11 cellular contexts compared by ENCODE assay signal in genomic region chr15:60373745-60374144, GRCh38. TPM values are rescaled to one million over a fixed set of nuclear protein-coding genes. Genes with fewer than 3 reads are reported as not detected.
DNase-seq lines count a peak whose midpoint lies in the region; ATAC-seq, FAIRE-seq and TF ChIP-seq lines count a peak whose summit lies in the region.
"Had no signal": no experiment of that assay in that cellular context is flagged by ENCODE, and none has a peak within 500 bp of the region (broad histone marks: within the 10 kb centered on the region; RNA-seq: fewer than 3 reads in every experiment).

No MANE protein-coding gene starts in this region.

- H3K27me3 ChIP-seq in A673 (replicated peaks; ENCODE audit: insufficient read depth, low read depth, low read length, poor library complexity) (no peaks in the 10 kb centered on the region), PC-9 (ENCODE audit: insufficient read depth, low read depth) (no peaks in the 10 kb centered on the region), esophagus squamous epithelium (no peaks in the 10 kb centered on the region), pancreas (no peaks in the 10 kb centered on the region)

- no peak overlapping the region for H2AFZ ChIP-seq in PC-9

- H4K20me1 ChIP-seq in PC-9 (ENCODE audit: insufficient read depth): no peaks in the 10 kb centered on the region

- H3K9me3 ChIP-seq in A673 (ENCODE audit: low read depth, low read length, poor library complexity, severe bottlenecking) (no peaks in the 10 kb centered on the region), PC-9 (ENCODE audit: insufficient read depth, low read depth) (no peaks in the 10 kb centered on the region), esophagus squamous epithelium (no peaks in the 10 kb centered on the region), pancreas (no peaks in the 10 kb centered on the region)

- ATAC-seq in pancreas (no peak), HG03280 (IDR thresholded peaks at IDR 0.05; ENCODE audit: unreplicated experiment) (no peak), GM21360 (IDR thresholded peaks at IDR 0.05; ENCODE audit: unreplicated experiment) (no peak), GM19467 (IDR thresholded peaks at IDR 0.05; ENCODE audit: unreplicated experiment) (no peak), GM18907 (IDR thresholded peaks at IDR 0.05; ENCODE audit: unreplicated experiment) (no peak)

- peak overlapping the region; percentile 56 for H3K4me2 ChIP-seq in PC-9

- H3K4me3 ChIP-seq in A673 (ENCODE audit: low read depth, low read length, poor library complexity, severe bottlenecking) (no peak overlapping the region), PC-9 (no peak overlapping the region), esophagus squamous epithelium (no peak overlapping the region), pancreas (no peak overlapping the region)

- intact Hi-C loops in A673 (cut with micrococcal nuclease; ENCODE audit: unreplicated experiment) (no loop called here), PC-9 (cut with micrococcal nuclease; ENCODE audit: unreplicated experiment) (loop anchor here (1.0 to 5.0 kb wide), 4 partner anchors 20 to 1096 kb away; no protein-coding TSS in a partner anchor), esophagus squamous epithelium (cut with DNase I) (no loop called here), pancreas (cut with DNase I) (no loop called here)

- DNase-seq in A673 (ENCODE audit: low spot score) (no peak), PC-9 (no peak), esophagus squamous epithelium (lab: John Stamatoyannopoulos, UW) (no peak), pancreas (no peak)
- DNase-seq: activated T-cell treated with anti-CD3 and anti-CD28 coated beads for 4 hours; CD4-positive, CD25-positive, alpha-beta regulatory T cell; hippocampal formation had no signal

- peaks cover 48% of the 10 kb centered on the region for H3K36me3 ChIP-seq in A673 (ENCODE audit: insufficient read depth, low read length, poor library complexity, severe bottlenecking)
- no peaks in the 10 kb centered on the region for H3K36me3 ChIP-seq in PC-9 (ENCODE audit: low read depth)
- peaks cover 0 to 96% (median 28%) of the 10 kb centered on the region in 3 donors for H3K36me3 ChIP-seq in esophagus squamous epithelium
- peaks cover 0 to 16% (median 0%) of the 10 kb centered on the region in 3 donors for H3K36me3 ChIP-seq in pancreas

- H3K4me1 ChIP-seq in A673 (ENCODE audit: insufficient read depth, low read length, poor library complexity, severe bottlenecking) (peaks cover 85% of the 10 kb centered on the region), PC-9 (replicated peaks; ENCODE audit: insufficient read depth) (peaks cover 49% of the 10 kb centered on the region), esophagus squamous epithelium (peaks cover 50 to 100% (median 74%) of the 10 kb centered on the region in 3 donors), pancreas (peaks cover 5 to 23% (median 13%) of the 10 kb centered on the region in 3 donors)

- H3K9me2 ChIP-seq in PC-9 (ENCODE audit: insufficient read depth): no peaks in the 10 kb centered on the region

- H3F3A ChIP-seq in PC-9 (ENCODE audit: insufficient read depth, low read depth): peaks cover 32% of the 10 kb centered on the region

- POLR2A ChIA-PET in A673 (lab: Charles Lee; ENCODE audit: low non-redundant PET) (no interaction called here), PC-9 (lab: Charles Lee; ENCODE audit: unreplicated experiment) (interaction anchor here (0.6 kb wide), 1 partner anchor 11 kb away, joined by 15 read pairs; no protein-coding TSS in a partner anchor)

- TF ChIP-seq CTCF in A673 (conservative IDR thresholded peaks at IDR 0.05; ENCODE audit: low read depth, low read length) (no peak), PC-9 (conservative IDR thresholded peaks at IDR 0.05) (no peak), esophagus squamous epithelium (IDR thresholded peaks at IDR 0.05) (no peak), pancreas (IDR thresholded peaks at IDR 0.05) (no peak)

- peaks cover 68% of the 10 kb centered on the region for H3K79me2 ChIP-seq in PC-9 (ENCODE audit: low read depth)

- no peak for FAIRE-seq in pancreas (lab: Jason Lieb, UNC)

- CTCF ChIA-PET in A673 (lab: Charles Lee) (no interaction called here), PC-9 (lab: Charles Lee) (no interaction called here)

- H3K27ac ChIP-seq in A673 (ENCODE audit: low read depth, low read length, poor library complexity, severe bottlenecking) (peak overlapping the region; percentile 73), PC-9 (peak overlapping the region; percentile 97), esophagus squamous epithelium (peak overlapping the region; percentile 74 to 86 (median 84)), pancreas (peak overlapping the region in 3 of 4 donors; percentile 5 to 81 (median 67))

- no peak for TF ChIP-seq POLR2A in esophagus squamous epithelium (IDR thresholded peaks at IDR 0.05)

- BruUV-seq in A673 (replicated peaks; lab: Mats Ljungman, UMichigan) (no TSS peak), PC-9 (replicated peaks; lab: Mats Ljungman, UMichigan) (TSS peak; percentile 31)

- 63 to 88% methylated on average over 2 of the region's 2 CpGs for WGBS in esophagus squamous epithelium, 2 donors
- WGBS in pancreas, 2 donors: 71 to 82% methylated on average over 2 of the region's 2 CpGs

RNA-seq across cellular contexts. Expression of gene ANXA2, which starts 24.0 kb away (rescaled TPM):
- total RNA-seq in A673 (2021) (880 and 1,038 TPM in 2 replicates), PC-9 (2021) (1,720 and 1,743 TPM in 2 replicates), esophagus squamous epithelium (1,000 to 10,000 TPM; 2,116 to 2,445 (median 2,399) TPM), pancreas (100 to 1,000 TPM; 123 to 476 (median 204) TPM)
- 100 to 1,000 TPM; 296 to 336 TPM for polyA plus RNA-seq in pancreas
